ENCODE assay signal across 21 cellular contexts in the genomic region with DNA sequence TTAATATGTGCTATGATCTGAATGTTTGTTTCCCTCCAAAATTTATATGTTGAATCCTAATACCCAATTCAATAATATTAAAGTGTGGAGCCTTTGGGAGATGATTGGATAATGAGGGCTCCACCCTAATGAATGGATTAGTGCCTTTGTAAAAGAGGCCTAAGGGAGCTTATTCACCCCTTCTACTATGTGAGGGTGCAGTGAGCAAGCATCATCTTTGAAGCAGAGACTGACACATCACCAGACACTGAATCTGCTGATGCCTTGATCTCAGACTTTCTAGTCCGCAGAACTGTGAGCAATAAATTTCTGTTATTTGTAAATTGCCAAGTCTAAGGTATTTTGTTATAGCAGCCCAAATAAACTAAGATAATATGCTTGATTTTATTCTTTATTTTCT.
"Had no signal": no experiment of that assay in that cellular context is flagged by ENCODE, and none has a peak within 500 bp of the region (broad histone marks: within the 10 kb centered on the region; RNA-seq: fewer than 3 reads in every experiment).

No MANE protein-coding gene starts in this region.

- H3K36me3 ChIP-seq: esophagus squamous epithelium, neural progenitor cell, suprapubic skin, vagina had no signal

- ATAC-seq: left lobe of liver; mucosa of descending colon; sciatic nerve; stimulated activated naive B cell treated with anti-CD40 and anti-IgM and Interleukin-4, amounts not matched to agents 10 μg/mL and 1 μg/mL and 100 μg/mL, for 72 hours; stimulated activated naive CD8-positive, alpha-beta T cell treated with anti-CD3 and anti-CD28 coated beads, Interleukin-15, amount 100 ng/mL, for 72 hours had no signal

- H2AFZ ChIP-seq: neural progenitor cell, parathyroid adenoma had no signal

- H3K4me3 ChIP-seq: dorsolateral prefrontal cortex, esophagus squamous epithelium, lung, mucosa of descending colon, neural progenitor cell, suprapubic skin, vagina had no signal

- H3K9ac ChIP-seq: neural progenitor cell, parathyroid adenoma had no signal

- H3K79me2 ChIP-seq: parathyroid adenoma had no signal

- H3K27me3 ChIP-seq: dorsolateral prefrontal cortex, esophagus squamous epithelium, neural progenitor cell, suprapubic skin, vagina had no signal

- H3K4me2 ChIP-seq: neural progenitor cell had no signal

- H3K4me1 ChIP-seq: esophagus squamous epithelium, neural progenitor cell, parathyroid adenoma, suprapubic skin, vagina had no signal

- DNase-seq: dorsolateral prefrontal cortex; effector CD4-positive, alpha-beta T cell; esophagus squamous epithelium; hypothalamus; immature natural killer cell; kidney; mesenchymal stem cell; mucosa of descending colon; naive B cell; stimulated activated CD4-positive, alpha-beta T cell treated with anti-CD3 and anti-CD28 coated beads, Interleukin-2, amount 100 ng/mL, for 24 hours; stimulated activated CD4-positive, alpha-beta T cell treated with anti-CD3 and anti-CD28 coated beads, Interleukin-4, amount 100 ng/mL, for 4 hours; stimulated activated naive B cell treated with anti-CD40 and anti-IgM and Interleukin-4, amounts not matched to agents 10 μg/mL and 1 μg/mL and 100 μg/mL, for 72 hours; stimulated activated naive CD8-positive, alpha-beta T cell treated with anti-CD3 and anti-CD28 coated beads, Interleukin-15, amount 100 ng/mL, for 72 hours; trophoblast cell had no signal

- H3K9me3 ChIP-seq: vagina had no signal

- H3K27ac ChIP-seq: dorsolateral prefrontal cortex, esophagus squamous epithelium, neural progenitor cell, parathyroid adenoma, suprapubic skin, vagina had no signal
